In genomic region chr3:55191911-55192787, GRCh38 we compare ENCODE assay signal across 14 cellular contexts.
DNase-seq lines count a peak whose midpoint lies in the region; ATAC-seq and TF ChIP-seq lines count a peak whose summit lies in the region.
"Had no signal": no experiment of that assay in that cellular context is flagged by ENCODE, and none has a peak within 500 bp of the region (broad histone marks: within the 10 kb centered on the region; RNA-seq: fewer than 3 reads in every experiment).

No MANE protein-coding gene starts in this region.

- no peak overlapping the region for H2BK20ac ChIP-seq in H9 (ENCODE audit: low read depth, low read length, poor library complexity, severe bottlenecking)

- H3K4ac ChIP-seq in H9 (ENCODE audit: low read depth, low read length): no peak overlapping the region

- no peaks in the 10 kb centered on the region for H3K9me3 ChIP-seq in H9 (ENCODE audit: control insufficient read depth, low read depth, low read length)

- H3K9ac ChIP-seq in H9 (ENCODE audit: extremely low read depth, insufficient read length, low read length): no peak overlapping the region

- no peak overlapping the region for H3K23ac ChIP-seq in H9 (ENCODE audit: insufficient read length, low read depth, low read length)

- H2BK120ac ChIP-seq in H9 (ENCODE audit: low read depth, low read length, poor library complexity, severe bottlenecking): no peak overlapping the region

- no peaks in the 10 kb centered on the region for H4K20me1 ChIP-seq in H9 (ENCODE audit: control insufficient read depth, insufficient read depth, insufficient read length)

- H3K4me1 ChIP-seq in H9 (ENCODE audit: insufficient read depth, low read length): no peaks in the 10 kb centered on the region

- no peak overlapping the region for H3K56ac ChIP-seq in H9 (ENCODE audit: insufficient read length, low read depth, low read length)

- TF ChIP-seq CTCF in foreskin fibroblast (IDR thresholded peaks at IDR 0.05; ENCODE audit: low read depth, low read length) (no peak), H9 (conservative IDR thresholded peaks at IDR 0.05) (no peak)

- H2AK5ac ChIP-seq in H9 (ENCODE audit: insufficient read length, low read length): no peak overlapping the region

- WGBS in H9 (ENCODE audit: extremely low coverage, insufficient read length, low lambda C conversion rate): no CpG with 5 or more reads among the region's 4 CpGs

- H3K4me3 Mint-ChIP-seq in H9: no peak overlapping the region

- H4K91ac ChIP-seq in H9 (ENCODE audit: insufficient read length, low read depth, low read length): no peak overlapping the region

- H3K27ac ChIP-seq in H9 (ENCODE audit: insufficient read length, low read depth, low read length): no peak overlapping the region
- H3K27ac ChIP-seq: 22Rv1 had no signal

- H4K8ac ChIP-seq in H9 (replicated peaks; ENCODE audit: insufficient read length, low read depth, low read length): no peak overlapping the region

- H3K27ac Mint-ChIP-seq in H9: no peak overlapping the region

- H2BK5ac ChIP-seq in H9 (ENCODE audit: insufficient read length, low read length): no peak overlapping the region

- H3K79me2 ChIP-seq in H9 (ENCODE audit: insufficient read depth, low read length): no peaks in the 10 kb centered on the region

- H2BK12ac ChIP-seq in H9 (ENCODE audit: insufficient read length, low read depth, low read length): no peak overlapping the region

- H3T11ph ChIP-seq in H9 (ENCODE audit: low read length): no peak overlapping the region

- no peak overlapping the region for H3K14ac ChIP-seq in H9 (ENCODE audit: insufficient read depth, low read length)

- peaks cover 0 to 4% of the 10 kb centered on the region in 2 experiments; a peak in 1 of 5 replicates for H3K9me3 Mint-ChIP-seq in H9

- H3K4me2 ChIP-seq in H9 (ENCODE audit: insufficient read depth, insufficient read length, low read length): no peak overlapping the region

- H3K23me2 ChIP-seq in H9 (ENCODE audit: insufficient read length, low read depth, low read length, poor library complexity, severe bottlenecking): no peaks in the 10 kb centered on the region

- no peaks in the 10 kb centered on the region for H3K79me1 ChIP-seq in H9 (ENCODE audit: insufficient read depth, low read depth, low read length, poor library complexity, severe bottlenecking)

- no peak overlapping the region for H2AFZ ChIP-seq in H9 (ENCODE audit: low read length)

- no peaks in the 10 kb centered on the region; a peak in 1 of 7 replicates for H3K36me3 Mint-ChIP-seq in H9 (ENCODE audit: insufficient read depth in 1 of 3, low read depth in 3 of 3)

- H4K5ac ChIP-seq in H9 (ENCODE audit: insufficient read length, low read depth, low read length): no peak overlapping the region

- H2BK15ac ChIP-seq in H9 (ENCODE audit: low read depth, low read length): no peak overlapping the region

- no peak overlapping the region for H3K4me3 ChIP-seq in foreskin fibroblast (ENCODE audit: low read depth in 1 of 2, low read length in 2 of 2)

- peak; percentile 8 for DNase-seq in NCI-H82 (lab: John Stamatoyannopoulos, UW)
- no peak for DNase-seq in NCI-H82 treated with DMSO at 0.1 percent for 48 hours (lab: John Stamatoyannopoulos, UW; ENCODE audit: unreplicated experiment)
- peak; percentile 84 for DNase-seq in T1000 (lab: John Stamatoyannopoulos, UW)
- peak; percentile 91 to 93 for DNase-seq in foreskin fibroblast
- DNase-seq in pons (ENCODE audit: low spot score): no peak
- DNase-seq in H9: no peak
- DNase-seq in DMS114 treated with DMSO at 0.1 percent for 48 hours (lab: John Stamatoyannopoulos, UW; ENCODE audit: unreplicated experiment): no peak
- DNase-seq: DMS79 treated with DMSO at 0.1 percent for 48 hours; effector memory CD4-positive, alpha-beta T cell; hypothalamus; NCI-H446 had no signal

- H3K4me1 Mint-ChIP-seq in H9: peaks cover 8 to 11% of the 10 kb centered on the region in 2 experiments

- H3K27me3 ChIP-seq in H9 (ENCODE audit: insufficient read depth, low read length): no peaks in the 10 kb centered on the region

- ATAC-seq in GM21529 (IDR thresholded peaks at IDR 0.05; ENCODE audit: unreplicated experiment): no peak
- ATAC-seq: Right ventricle myocardium inferior had no signal

- no peak overlapping the region for H3K18ac ChIP-seq in H9 (ENCODE audit: insufficient read length, low read depth, low read length)

- H3K27me3 Mint-ChIP-seq in H9 (ENCODE audit: low read depth): peaks cover 1% of the 10 kb centered on the region; the same call in 1 of the 2 replicates

Comparison
In these comparisons a context has a peak if more than half of its experiments do, and no peak if none do; other contexts are left out.
1. DNase-seq: peak in NCI-H82 (single experiment), T1000 (single experiment) and foreskin fibroblast (2 of 2); none in NCI-H82 treated with DMSO at 0.1 percent for 48 hours (single experiment), pons (single experiment), H9 (single experiment) and DMS114 treated with DMSO at 0.1 percent for 48 hours (single experiment).